Comparison of ENCODE assay signal across 1 cellular context in the genomic region with DNA sequence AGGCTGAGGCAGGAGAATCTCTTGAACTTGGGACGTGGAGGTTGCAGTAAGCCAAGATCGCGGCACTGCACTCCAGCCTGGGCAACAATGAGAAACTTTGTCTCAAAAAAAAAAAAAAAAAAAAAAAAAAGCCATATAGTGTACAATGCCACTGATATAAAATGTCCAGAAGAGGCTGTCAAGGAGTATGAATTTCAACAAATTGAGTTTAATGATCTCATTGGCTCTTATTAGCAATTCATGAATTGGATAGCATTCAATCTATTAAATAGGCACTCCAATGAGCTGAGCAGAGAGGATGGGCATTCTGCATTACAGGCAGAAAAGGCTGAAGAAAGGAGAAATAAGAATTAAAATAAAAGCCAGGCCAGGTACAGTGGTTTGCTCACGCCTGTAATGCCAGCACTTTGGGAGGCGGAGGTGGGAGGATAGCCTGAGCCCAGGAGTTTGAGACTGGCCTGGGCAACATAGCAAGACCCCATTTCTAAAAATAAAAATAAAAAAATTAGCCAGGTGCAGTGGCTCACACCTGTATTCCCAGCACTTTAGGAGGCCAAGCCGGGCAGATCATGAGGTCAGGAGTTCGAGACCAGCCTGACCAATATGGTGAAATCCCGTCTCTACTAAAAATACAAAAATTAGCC.
TF ChIP-seq lines count a peak whose summit lies in the region.

No MANE protein-coding gene starts in this region.

TF ChIP-seq in HepG2, 621 proteins besides CTCF, POLR2A, EP300 and RAD21 (continued from another document):
- TF ChIP-seq, protein P1, sequence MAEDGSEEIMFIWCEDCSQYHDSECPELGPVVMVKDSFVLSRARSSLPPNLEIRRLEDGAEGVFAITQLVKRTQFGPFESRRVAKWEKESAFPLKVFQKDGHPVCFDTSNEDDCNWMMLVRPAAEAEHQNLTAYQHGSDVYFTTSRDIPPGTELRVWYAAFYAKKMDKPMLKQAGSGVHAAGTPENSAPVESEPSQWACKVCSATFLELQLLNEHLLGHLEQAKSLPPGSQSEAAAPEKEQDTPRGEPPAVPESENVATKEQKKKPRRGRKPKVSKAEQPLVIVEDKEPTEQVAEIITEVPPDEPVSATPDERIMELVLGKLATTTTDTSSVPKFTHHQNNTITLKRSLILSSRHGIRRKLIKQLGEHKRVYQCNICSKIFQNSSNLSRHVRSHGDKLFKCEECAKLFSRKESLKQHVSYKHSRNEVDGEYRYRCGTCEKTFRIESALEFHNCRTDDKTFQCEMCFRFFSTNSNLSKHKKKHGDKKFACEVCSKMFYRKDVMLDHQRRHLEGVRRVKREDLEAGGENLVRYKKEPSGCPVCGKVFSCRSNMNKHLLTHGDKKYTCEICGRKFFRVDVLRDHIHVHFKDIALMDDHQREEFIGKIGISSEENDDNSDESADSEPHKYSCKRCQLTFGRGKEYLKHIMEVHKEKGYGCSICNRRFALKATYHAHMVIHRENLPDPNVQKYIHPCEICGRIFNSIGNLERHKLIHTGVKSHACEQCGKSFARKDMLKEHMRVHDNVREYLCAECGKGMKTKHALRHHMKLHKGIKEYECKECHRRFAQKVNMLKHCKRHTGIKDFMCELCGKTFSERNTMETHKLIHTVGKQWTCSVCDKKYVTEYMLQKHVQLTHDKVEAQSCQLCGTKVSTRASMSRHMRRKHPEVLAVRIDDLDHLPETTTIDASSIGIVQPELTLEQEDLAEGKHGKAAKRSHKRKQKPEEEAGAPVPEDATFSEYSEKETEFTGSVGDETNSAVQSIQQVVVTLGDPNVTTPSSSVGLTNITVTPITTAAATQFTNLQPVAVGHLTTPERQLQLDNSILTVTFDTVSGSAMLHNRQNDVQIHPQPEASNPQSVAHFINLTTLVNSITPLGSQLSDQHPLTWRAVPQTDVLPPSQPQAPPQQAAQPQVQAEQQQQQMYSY (CRISPR knock-in tag; IDR thresholded peaks at IDR 0.05): no peak
- TF ChIP-seq PCBP1 (IDR thresholded peaks at IDR 0.05; ENCODE audit: borderline replicate concordance, low read depth, low read length) (no peak), ZNF83 (CRISPR knock-in tag; IDR thresholded peaks at IDR 0.05; ENCODE audit: borderline replicate concordance) (no peak), ZNF770 (CRISPR knock-in tag; IDR thresholded peaks at IDR 0.05) (peak; percentile 56; the same call in 1 of the 2 replicates), SP5 (CRISPR knock-in tag; IDR thresholded peaks at IDR 0.05; ENCODE audit: borderline replicate concordance, low read depth) (no peak), ZNF225 (CRISPR knock-in tag; IDR thresholded peaks at IDR 0.05) (no peak), POGZ (CRISPR knock-in tag; IDR thresholded peaks at IDR 0.05) (no peak), MAF1 (CRISPR knock-in tag; IDR thresholded peaks at IDR 0.05; ENCODE audit: borderline replicate concordance) (no peak), FOXJ3 (CRISPR knock-in tag; IDR thresholded peaks at IDR 0.05; ENCODE audit: borderline replicate concordance) (no peak), KLF9 (CRISPR knock-in tag; IDR thresholded peaks at IDR 0.05; ENCODE audit: low read depth) (no peak), USF2 (IDR thresholded peaks at IDR 0.05; ENCODE audit: low read depth, low read length) (no peak), USF2 (CRISPR knock-in tag; IDR thresholded peaks at IDR 0.05; ENCODE audit: borderline replicate concordance) (no peak), ZNF768 (CRISPR knock-in tag; IDR thresholded peaks at IDR 0.05) (no peak), ZNF138 (CRISPR knock-in tag; IDR thresholded peaks at IDR 0.05; ENCODE audit: low read depth) (no peak), ZNF124 (CRISPR knock-in tag; IDR thresholded peaks at IDR 0.05) (0 out of 2 replicates have a peak, but pooled peaks have one; percentile 3), ZNF414 (CRISPR knock-in tag; IDR thresholded peaks at IDR 0.05) (no peak), ZBTB43 (CRISPR knock-in tag; conservative IDR thresholded peaks at IDR 0.05) (no peak)
- TF ChIP-seq, protein P2, sequence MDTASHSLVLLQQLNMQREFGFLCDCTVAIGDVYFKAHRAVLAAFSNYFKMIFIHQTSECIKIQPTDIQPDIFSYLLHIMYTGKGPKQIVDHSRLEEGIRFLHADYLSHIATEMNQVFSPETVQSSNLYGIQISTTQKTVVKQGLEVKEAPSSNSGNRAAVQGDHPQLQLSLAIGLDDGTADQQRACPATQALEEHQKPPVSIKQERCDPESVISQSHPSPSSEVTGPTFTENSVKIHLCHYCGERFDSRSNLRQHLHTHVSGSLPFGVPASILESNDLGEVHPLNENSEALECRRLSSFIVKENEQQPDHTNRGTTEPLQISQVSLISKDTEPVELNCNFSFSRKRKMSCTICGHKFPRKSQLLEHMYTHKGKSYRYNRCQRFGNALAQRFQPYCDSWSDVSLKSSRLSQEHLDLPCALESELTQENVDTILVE (CRISPR knock-in tag; IDR thresholded peaks at IDR 0.05): no peak
- TF ChIP-seq, protein P3, sequence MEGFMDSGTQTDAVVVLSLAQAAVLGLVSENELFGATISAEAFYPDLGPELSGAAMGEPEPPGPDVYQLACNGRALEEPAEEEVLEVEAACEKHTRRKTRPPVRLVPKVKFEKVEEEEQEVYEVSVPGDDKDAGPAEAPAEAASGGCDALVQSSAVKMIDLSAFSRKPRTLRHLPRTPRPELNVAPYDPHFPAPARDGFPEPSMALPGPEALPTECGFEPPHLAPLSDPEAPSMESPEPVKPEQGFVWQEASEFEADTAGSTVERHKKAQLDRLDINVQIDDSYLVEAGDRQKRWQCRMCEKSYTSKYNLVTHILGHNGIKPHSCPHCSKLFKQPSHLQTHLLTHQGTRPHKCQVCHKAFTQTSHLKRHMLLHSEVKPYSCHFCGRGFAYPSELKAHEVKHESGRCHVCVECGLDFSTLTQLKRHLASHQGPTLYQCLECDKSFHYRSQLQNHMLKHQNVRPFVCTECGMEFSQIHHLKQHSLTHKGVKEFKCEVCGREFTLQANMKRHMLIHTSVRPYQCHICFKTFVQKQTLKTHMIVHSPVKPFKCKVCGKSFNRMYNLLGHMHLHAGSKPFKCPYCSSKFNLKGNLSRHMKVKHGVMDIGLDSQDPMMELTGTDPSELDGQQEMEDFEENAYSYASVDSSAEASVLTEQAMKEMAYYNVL (CRISPR knock-in tag; IDR thresholded peaks at IDR 0.05; ENCODE audit: borderline replicate concordance): 0 out of 2 replicates have a peak, but pooled peaks have one; percentile 0
